23 cellular contexts compared by ENCODE assay signal in the genomic region with DNA sequence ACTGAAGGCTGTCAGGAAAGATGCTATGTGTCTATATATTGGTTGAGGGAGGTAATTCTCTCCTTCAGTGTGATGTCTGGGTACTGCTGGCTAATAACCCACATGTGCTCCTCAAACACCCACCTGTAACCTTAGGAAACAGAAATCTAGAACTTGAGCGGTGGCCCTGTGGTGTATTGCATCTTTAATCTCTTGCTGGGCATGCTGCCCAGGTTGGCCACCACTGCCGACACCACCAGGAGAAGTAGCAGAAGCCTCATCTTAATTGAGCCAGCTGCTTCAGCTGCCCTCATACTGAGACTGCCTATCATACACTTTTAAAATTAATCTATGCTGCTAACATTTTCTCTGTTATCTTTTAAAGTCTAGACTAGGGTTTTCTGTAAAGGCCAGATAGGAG.
DNase-seq lines count a peak whose midpoint lies in the region; ATAC-seq and TF ChIP-seq lines count a peak whose summit lies in the region.
"Had no signal": no experiment of that assay in that cellular context is flagged by ENCODE, and none has a peak within 500 bp of the region (broad histone marks: within the 10 kb centered on the region; RNA-seq: fewer than 3 reads in every experiment).

No MANE protein-coding gene starts in this region.

- POLR2A ChIA-PET in A673 (lab: Charles Lee; ENCODE audit: low non-redundant PET) (no interaction called here), HCT116 (lab: Charles Lee) (no interaction called here)

- H2AFZ ChIP-seq in HCT116 (ENCODE audit: low read depth, low read length, poor library complexity, severe bottlenecking), result no peak overlapping the region
- H2AFZ ChIP-seq: PC-9 had no signal

- TF ChIP-seq CTCF in A673 (conservative IDR thresholded peaks at IDR 0.05; ENCODE audit: low read depth, low read length), result no peak
- TF ChIP-seq CTCF in HCT116 (IDR thresholded peaks at IDR 0.05 in 2 of 3, conservative IDR thresholded peaks at IDR 0.05 in 1 of 3; ENCODE audit: borderline replicate concordance in 1 of 3, insufficient read depth in 1 of 3, low read depth in 2 of 3, low read length in 2 of 3), result no peak
- no peak for TF ChIP-seq CTCF in fibroblast of the aortic adventitia (IDR thresholded peaks at IDR 0.05; ENCODE audit: insufficient read depth, low read length)
- no peak for TF ChIP-seq CTCF in stomach (IDR thresholded peaks at IDR 0.05)

- H3K9me2 ChIP-seq in HCT116 (ENCODE audit: insufficient read depth), result no peaks in the 10 kb centered on the region

- no peaks in the 10 kb centered on the region for H3K4me1 Mint-ChIP-seq in activated T-helper 17 cell treated with anti-CD3 and anti-CD28 coated beads, Interleukin-2, amount 50 U/mL, for 72 hours
- H3K4me1 Mint-ChIP-seq: IgD-negative memory B cell had no signal

- TF ChIP-seq POLR2A in HCT116 (IDR thresholded peaks at IDR 0.05; ENCODE audit: borderline replicate concordance, extremely low read depth, insufficient read depth, insufficient read length) (no peak), stomach (IDR thresholded peaks at IDR 0.05) (no peak)

- no TSS peak for BruUV-seq in A673 (replicated peaks; lab: Mats Ljungman, UMichigan)
- no TSS peak for BruUV-seq in HCT116 (replicated peaks; lab: Mats Ljungman, UMichigan)

- TF ChIP-seq EP300 in stomach (IDR thresholded peaks at IDR 0.05), result no peak

- H3K36me3 ChIP-seq in A673 (ENCODE audit: insufficient read depth, low read length, poor library complexity, severe bottlenecking), result no peaks in the 10 kb centered on the region
- H3K36me3 ChIP-seq in HCT116 (ENCODE audit: control insufficient read depth in 1 of 2, insufficient read depth in 2 of 2, low read length in 2 of 2), result no peaks in the 10 kb centered on the region
- no peaks in the 10 kb centered on the region for H3K36me3 ChIP-seq in stomach
- H3K36me3 ChIP-seq: BLaER1 treated with 17β-estradiol and CSF1 and Interleukin-3, amounts not matched to agents 10 nM and 100 nM had no signal

- H3K4me1 ChIP-seq in A673 (ENCODE audit: insufficient read depth, low read length, poor library complexity, severe bottlenecking), result no peaks in the 10 kb centered on the region
- no peaks in the 10 kb centered on the region for H3K4me1 ChIP-seq in HCT116 (ENCODE audit: control insufficient read depth in 1 of 2, insufficient read depth in 2 of 2, low read length in 2 of 2)
- no peaks in the 10 kb centered on the region for H3K4me1 ChIP-seq in stomach
- H3K4me1 ChIP-seq: BLaER1 treated with 17β-estradiol and CSF1 and Interleukin-3, amounts not matched to agents 10 nM and 100 nM had no signal

- CTCF ChIA-PET in A673 (lab: Charles Lee) (no interaction called here), HCT116 (lab: Charles Lee) (no interaction called here)

- H3K4me3 ChIP-seq in A673 (ENCODE audit: low read depth, low read length, poor library complexity, severe bottlenecking) (no peak overlapping the region), HCT116 (replicated peaks in 1 of 2; ENCODE audit: low read depth in 1 of 2, low read length in 2 of 2) (no peak overlapping the region), fibroblast of the aortic adventitia (ENCODE audit: low read depth, low read length) (no peak overlapping the region), stomach (no peak overlapping the region)
- H3K4me3 ChIP-seq: BLaER1 treated with 17β-estradiol and CSF1 and Interleukin-3, amounts not matched to agents 10 nM and 100 nM; PC-9 had no signal

- intact Hi-C loops in A673 (cut with micrococcal nuclease; ENCODE audit: unreplicated experiment) (no loop called here), HCT116 (cut with micrococcal nuclease) (no loop called here), stomach (cut with DNase I; ENCODE audit: low total_unique reads) (no loop called here)

- 53 to 78% (median 68%) methylated on average over 2 of the region's 2 CpGs for WGBS in stomach, 5 donors

- H3K79me2 ChIP-seq in HCT116 (ENCODE audit: insufficient read depth, low read length), result no peaks in the 10 kb centered on the region

- RAD21 ChIA-PET in HCT116 (lab: Charles Lee; ENCODE audit: low non-redundant PET in 1 of 2, low total read pairs in 2 of 2, uncharacterized antibody in 2 of 2, unreplicated experiment in 2 of 2), result no interaction called here

- H3K27me3 ChIP-seq in A673 (replicated peaks; ENCODE audit: insufficient read depth, low read depth, low read length, poor library complexity), result peaks cover 6% of the 10 kb centered on the region
- H3K27me3 ChIP-seq in HCT116 (ENCODE audit: insufficient read depth, low read length), result no peaks in the 10 kb centered on the region
- no peaks in the 10 kb centered on the region for H3K27me3 ChIP-seq in stomach
- H3K27me3 ChIP-seq: BLaER1 treated with 17β-estradiol and CSF1 and Interleukin-3, amounts not matched to agents 10 nM and 100 nM had no signal

- no peaks in the 10 kb centered on the region for H3K36me3 Mint-ChIP-seq in activated T-helper 17 cell treated with anti-CD3 and anti-CD28 coated beads, Interleukin-2, amount 50 U/mL, for 72 hours (ENCODE audit: low read depth)
- H3K36me3 Mint-ChIP-seq: IgD-negative memory B cell had no signal

- H3K9me3 Mint-ChIP-seq in activated T-helper 17 cell treated with anti-CD3 and anti-CD28 coated beads, Interleukin-2, amount 50 U/mL, for 72 hours, result no peaks in the 10 kb centered on the region

- DNase-seq in A673 (ENCODE audit: low spot score) (peak; percentile 3), HCT116 (ENCODE audit: low read depth, low spot score) (no peak), NCI-H69 (lab: John Stamatoyannopoulos, UW) (peak; percentile 32), fibroblast of the aortic adventitia (ENCODE audit: low read depth) (peak; percentile 2), NCI-H2171 (lab: John Stamatoyannopoulos, UW) (no peak), stomach (no peak), cerebellum (ENCODE audit: low spot score) (no peak)
- DNase-seq: AML-193; CD4-positive, alpha-beta T cell; DND-41; NCI-H1105; NCI-H1436 treated with DMSO at 0.1 percent for 48 hours; NCI-H2081; NCI-H226; NCI-H510A treated with DMSO at 0.1 percent for 48 hours; NCI-H774; PC-9 had no signal

- peak; percentile 63 for ATAC-seq in HCT116
- no peak for ATAC-seq in activated T-helper 17 cell treated with anti-CD3 and anti-CD28 coated beads, Interleukin-2, amount 50 U/mL, for 72 hours (replicated peaks)

- H3K9ac ChIP-seq in HCT116 (ENCODE audit: low read length), result no peak overlapping the region
- H3K9ac ChIP-seq: BLaER1 treated with 17β-estradiol and CSF1 and Interleukin-3, amounts not matched to agents 10 nM and 100 nM; KMS-11 had no signal

- peaks cover 16% of the 10 kb centered on the region for H3K27me3 Mint-ChIP-seq in activated T-helper 17 cell treated with anti-CD3 and anti-CD28 coated beads, Interleukin-2, amount 50 U/mL, for 72 hours

- H3K27ac Mint-ChIP-seq in activated T-helper 17 cell treated with anti-CD3 and anti-CD28 coated beads, Interleukin-2, amount 50 U/mL, for 72 hours, result no peak overlapping the region
- H3K27ac Mint-ChIP-seq: CD4-positive, alpha-beta T cell; IgD-negative memory B cell had no signal

- no peak overlapping the region for H3K4me2 ChIP-seq in HCT116 (ENCODE audit: low read length)
- H3K4me2 ChIP-seq: BLaER1 treated with 17β-estradiol and CSF1 and Interleukin-3, amounts not matched to agents 10 nM and 100 nM; KMS-11; PC-9 had no signal

- no peak overlapping the region for H3K4me3 Mint-ChIP-seq in activated T-helper 17 cell treated with anti-CD3 and anti-CD28 coated beads, Interleukin-2, amount 50 U/mL, for 72 hours
- H3K4me3 Mint-ChIP-seq: CD4-positive, alpha-beta T cell; IgD-negative memory B cell had no signal

- H3K27ac ChIP-seq in A673 (ENCODE audit: low read depth, low read length, poor library complexity, severe bottlenecking) (no peak overlapping the region), HCT116 (ENCODE audit: low read depth, low read length) (no peak overlapping the region), stomach (no peak overlapping the region)
- H3K27ac ChIP-seq: BLaER1 treated with 17β-estradiol and CSF1 and Interleukin-3, amounts not matched to agents 10 nM and 100 nM; HL-60; KMS-11; PC-9; RWPE1 had no signal

- H3K9me3 ChIP-seq in A673 (ENCODE audit: low read depth, low read length, poor library complexity, severe bottlenecking) (no peaks in the 10 kb centered on the region), HCT116 (ENCODE audit: control insufficient read depth in 1 of 2, insufficient read depth in 1 of 2, low read depth in 1 of 2, low read length in 2 of 2) (no peaks in the 10 kb centered on the region), stomach (peaks cover 0 to 16% (median 11%) of the 10 kb centered on the region in 4 donors)

- no peaks in the 10 kb centered on the region for H4K20me1 ChIP-seq in HCT116 (ENCODE audit: insufficient read depth)
- H4K20me1 ChIP-seq: BLaER1 treated with 17β-estradiol and CSF1 and Interleukin-3, amounts not matched to agents 10 nM and 100 nM had no signal

- no peak for TF ChIP-seq RAD21 in HCT116 (IDR thresholded peaks at IDR 0.05; ENCODE audit: low read depth)

TF ChIP-seq in HCT116, 20 proteins besides CTCF, POLR2A, EP300 and RAD21:
- TF ChIP-seq ZFX (IDR thresholded peaks at IDR 0.05), result no peak
- no peak for TF ChIP-seq JUND (IDR thresholded peaks at IDR 0.05)
- TF ChIP-seq EZH2phosphoT487 (IDR thresholded peaks at IDR 0.05; ENCODE audit: borderline replicate concordance), result no peak
- TF ChIP-seq, protein P1, sequence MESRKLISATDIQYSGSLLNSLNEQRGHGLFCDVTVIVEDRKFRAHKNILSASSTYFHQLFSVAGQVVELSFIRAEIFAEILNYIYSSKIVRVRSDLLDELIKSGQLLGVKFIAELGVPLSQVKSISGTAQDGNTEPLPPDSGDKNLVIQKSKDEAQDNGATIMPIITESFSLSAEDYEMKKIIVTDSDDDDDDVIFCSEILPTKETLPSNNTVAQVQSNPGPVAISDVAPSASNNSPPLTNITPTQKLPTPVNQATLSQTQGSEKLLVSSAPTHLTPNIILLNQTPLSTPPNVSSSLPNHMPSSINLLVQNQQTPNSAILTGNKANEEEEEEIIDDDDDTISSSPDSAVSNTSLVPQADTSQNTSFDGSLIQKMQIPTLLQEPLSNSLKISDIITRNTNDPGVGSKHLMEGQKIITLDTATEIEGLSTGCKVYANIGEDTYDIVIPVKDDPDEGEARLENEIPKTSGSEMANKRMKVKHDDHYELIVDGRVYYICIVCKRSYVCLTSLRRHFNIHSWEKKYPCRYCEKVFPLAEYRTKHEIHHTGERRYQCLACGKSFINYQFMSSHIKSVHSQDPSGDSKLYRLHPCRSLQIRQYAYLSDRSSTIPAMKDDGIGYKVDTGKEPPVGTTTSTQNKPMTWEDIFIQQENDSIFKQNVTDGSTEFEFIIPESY (IDR thresholded peaks at IDR 0.05; ENCODE audit: extremely low read depth, insufficient replicate concordance, low read length), result no peak
- TF ChIP-seq YY1 (IDR thresholded peaks at IDR 0.05; ENCODE audit: extremely low read depth, insufficient replicate concordance, low read depth, low read length), result no peak
- no peak for TF ChIP-seq EZH2 (IDR thresholded peaks at IDR 0.05)
TF ChIP-seq in HCT116: peak in this region for 0.

Comparison
In these comparisons a context has a peak if more than half of its experiments do, and no peak if none do; other contexts are left out.
1. DNase-seq: peak in A673 (single experiment), NCI-H69 (single experiment) and fibroblast of the aortic adventitia (single experiment); none in HCT116 (single experiment), NCI-H2171 (single experiment), stomach (single experiment) and cerebellum (single experiment).